Comparison of ENCODE assay signal across 16 cellular contexts in genomic region chr17:2822358-2822757, GRCh38. TPM values are rescaled to one million over a fixed set of nuclear protein-coding genes. Genes with fewer than 3 reads are reported as not detected.
DNase-seq lines count a peak whose midpoint lies in the region; ATAC-seq, FAIRE-seq and TF ChIP-seq lines count a peak whose summit lies in the region.
"Had no signal": no experiment of that assay in that cellular context is flagged by ENCODE, and none has a peak within 500 bp of the region (broad histone marks: within the 10 kb centered on the region; RNA-seq: fewer than 3 reads in every experiment).

No MANE protein-coding gene starts in this region.

- no peaks in the 10 kb centered on the region for H3K79me2 ChIP-seq in GM12878 (ENCODE audit: control insufficient read depth, insufficient read depth, low read length)

- H3K4me3 ChIP-seq in HEK293 (ENCODE audit: low read depth, low read length) (no peak overlapping the region), GM12878 (no peak overlapping the region), lower lobe of right lung (no peak overlapping the region)
- H3K4me3 ChIP-seq: HAP-1 had no signal

- no peak for TF ChIP-seq POLR2A in GM12878 (IDR thresholded peaks at IDR 0.05; ENCODE audit: low read depth, low read length)

- no peak for TF ChIP-seq RAD21 in GM12878 (IDR thresholded peaks at IDR 0.05; ENCODE audit: insufficient read depth, low read depth, low read length)

- CTCF ChIA-PET in HEK293 (lab: Yijun Ruan, JAX): interaction anchor here (0.6 to 0.8 kb wide), 2 partner anchors 22 to 730 kb away, joined by 3 read pairs; no protein-coding TSS in a partner anchor
- CTCF ChIA-PET in GM12878 (lab: Yijun Ruan, JAX): no interaction called here

- SMC1A ChIA-PET in GM12878 (lab: Charles Lee; ENCODE audit: uncharacterized antibody, unreplicated experiment): no interaction called here

- ATAC-seq in left cardiac atrium (no peak), GM12878 (no peak), lower lobe of right lung (no peak)

- peak; percentile 35 for FAIRE-seq in GM12878 (lab: Jason Lieb, UNC)
- FAIRE-seq: D721Med, GM12891, GM19239 had no signal

- H2AFZ ChIP-seq in GM12878 (ENCODE audit: control insufficient read depth, low read depth, low read length): no peak overlapping the region

- DNase-seq in left cardiac atrium (peak; percentile 5), cardiac septum (ENCODE audit: low spot score) (no peak), GM12878 (ENCODE audit: low read depth, low spot score) (no peak), GM10266 (ENCODE audit: extremely low spot score) (no peak), GDM1 (lab: John Stamatoyannopoulos, UW) (no peak), lower lobe of right lung (no peak)
- DNase-seq: Caco-2; CD4-positive, alpha-beta T cell; GF-D8; KG1 had no signal

- no peaks in the 10 kb centered on the region for H4K20me1 ChIP-seq in GM12878 (ENCODE audit: control insufficient read depth, insufficient read depth)

- H3K36me3 ChIP-seq in HEK293 (ENCODE audit: control insufficient read depth in 2 of 2, insufficient read depth in 1 of 2, low read length in 2 of 2) (no peaks in the 10 kb centered on the region), GM12878 (ENCODE audit: control insufficient read depth in 2 of 2, insufficient read depth in 2 of 2, low read length in 1 of 2) (no peaks in the 10 kb centered on the region), lower lobe of right lung (no peaks in the 10 kb centered on the region)
- H3K36me3 ChIP-seq: HAP-1 had no signal

- H3K9me3 ChIP-seq in HEK293 (ENCODE audit: control insufficient read depth, insufficient read depth, low read depth, low read length) (no peaks in the 10 kb centered on the region), GM12878 (replicated peaks; ENCODE audit: control insufficient read depth, insufficient read depth, low read length) (no peaks in the 10 kb centered on the region), lower lobe of right lung (no peaks in the 10 kb centered on the region)
- H3K9me3 ChIP-seq: Caco-2, HAP-1 had no signal

- in situ Hi-C loops in GM12878 (cut with MboI): no loop called here

- no peak overlapping the region for H3K27ac ChIP-seq in HEK293 (ENCODE audit: extremely low read depth, low read depth, low read length)
- no peak overlapping the region for H3K27ac ChIP-seq in GM12878 (ENCODE audit: control insufficient read depth, insufficient read depth)
- no peak overlapping the region for H3K27ac ChIP-seq in lower lobe of right lung
- H3K27ac ChIP-seq: C4-2B had no signal

- TF ChIP-seq EP300 in GM12878 (IDR thresholded peaks at IDR 0.05; ENCODE audit: borderline replicate concordance in 1 of 2, control insufficient read depth in 1 of 2, low read depth in 2 of 2, low read length in 2 of 2): no peak

- TF ChIP-seq CTCF in HEK293 (tag by site-specific recombination; IDR thresholded peaks at IDR 0.05) (no peak), GM12878 (IDR thresholded peaks at IDR 0.05 in 2 of 3, conservative IDR thresholded peaks at IDR 0.05 in 1 of 3; ENCODE audit: control insufficient read depth in 2 of 3, extremely low read depth in 1 of 3, insufficient read depth in 1 of 3, low read depth in 3 of 3, low read length in 3 of 3) (no peak), GM10266 (IDR thresholded peaks at IDR 0.05; ENCODE audit: control insufficient read depth, insufficient read depth, low read depth, missing control alignments) (no peak), lower lobe of right lung (IDR thresholded peaks at IDR 0.05) (no peak)

- BruUV-seq in GM12878 (replicated peaks; lab: Mats Ljungman, UMichigan): no TSS peak

- H3K4me2 ChIP-seq in GM12878 (ENCODE audit: control insufficient read depth, insufficient read depth): no peak overlapping the region

- RAD21 ChIA-PET in GM12878 (lab: Charles Lee; ENCODE audit: unreplicated experiment): no interaction called here

- no peak overlapping the region for H3K9ac ChIP-seq in GM12878 (ENCODE audit: control insufficient read depth, insufficient read depth, low read length)

- H3K27me3 ChIP-seq in GM12878 (replicated peaks in 1 of 2; ENCODE audit: control insufficient read depth in 2 of 2, insufficient read depth in 2 of 2, low read length in 1 of 2) (no peaks in the 10 kb centered on the region; a peak in 1 of 4 replicates), lower lobe of right lung (ENCODE audit: low read depth) (peaks cover 21% of the 10 kb centered on the region)

- H3K4me1 ChIP-seq in HEK293 (ENCODE audit: control insufficient read depth, insufficient read depth, low read length) (no peaks in the 10 kb centered on the region), GM12878 (ENCODE audit: control insufficient read depth, insufficient read depth, low read length) (no peaks in the 10 kb centered on the region; the same call in 1 of the 2 replicates), lower lobe of right lung (no peaks in the 10 kb centered on the region)
- H3K4me1 ChIP-seq: Caco-2, HAP-1 had no signal

- WGBS in GM12878 (ENCODE audit: insufficient coverage, insufficient replicate concordance, low lambda C conversion rate, missing lambda C conversion rate): 81% methylated on average over 6 of the region's 7 CpGs

- POLR2A ChIA-PET in HEK293 (lab: Yijun Ruan, JAX): interaction anchor here (0.6 kb wide), 1 partner anchor 916 kb away, joined by 5 read pairs; no protein-coding TSS in a partner anchor
- POLR2A ChIA-PET in GM12878 (lab: Charles Lee): no interaction called here

- intact Hi-C loops in left cardiac atrium (cut with DNase I): no loop called here
- intact Hi-C loops in cardiac septum (cut with DNase I): no loop called here
- intact Hi-C loops in GM12878 (cut with micrococcal nuclease; ENCODE audit: unreplicated experiment): no loop called here
- intact Hi-C loops in lower lobe of right lung (cut with DNase I): no loop called here

TF ChIP-seq in HEK293, 187 proteins besides CTCF, POLR2A, EP300 and RAD21 (continues in another document):
- TF ChIP-seq EGR2 (tag by site-specific recombination; IDR thresholded peaks at IDR 0.05; ENCODE audit: low read depth) (peak; percentile 53), ZNF707 (tag by site-specific recombination; IDR thresholded peaks at IDR 0.05) (no peak), ZFHX2 (tag by site-specific recombination; conservative IDR thresholded peaks at IDR 0.05) (peak; percentile 19; the same call in 1 of the 2 replicates), ZXDB (tag by site-specific recombination; IDR thresholded peaks at IDR 0.05) (no peak)
- TF ChIP-seq, protein P1, sequence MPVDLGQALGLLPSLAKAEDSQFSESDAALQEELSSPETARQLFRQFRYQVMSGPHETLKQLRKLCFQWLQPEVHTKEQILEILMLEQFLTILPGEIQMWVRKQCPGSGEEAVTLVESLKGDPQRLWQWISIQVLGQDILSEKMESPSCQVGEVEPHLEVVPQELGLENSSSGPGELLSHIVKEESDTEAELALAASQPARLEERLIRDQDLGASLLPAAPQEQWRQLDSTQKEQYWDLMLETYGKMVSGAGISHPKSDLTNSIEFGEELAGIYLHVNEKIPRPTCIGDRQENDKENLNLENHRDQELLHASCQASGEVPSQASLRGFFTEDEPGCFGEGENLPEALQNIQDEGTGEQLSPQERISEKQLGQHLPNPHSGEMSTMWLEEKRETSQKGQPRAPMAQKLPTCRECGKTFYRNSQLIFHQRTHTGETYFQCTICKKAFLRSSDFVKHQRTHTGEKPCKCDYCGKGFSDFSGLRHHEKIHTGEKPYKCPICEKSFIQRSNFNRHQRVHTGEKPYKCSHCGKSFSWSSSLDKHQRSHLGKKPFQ (tag by site-specific recombination; IDR thresholded peaks at IDR 0.05): peak; percentile 41; the same call in 1 of the 2 replicates

TF ChIP-seq in GM12878, 131 proteins besides CTCF, POLR2A, EP300 and RAD21:
- TF ChIP-seq NR2F1 (conservative IDR thresholded peaks at IDR 0.05): no peak
- no peak for TF ChIP-seq GATAD2B (conservative IDR thresholded peaks at IDR 0.05; ENCODE audit: low read depth)
- no peak for TF ChIP-seq ZZZ3 (IDR thresholded peaks at IDR 0.05; ENCODE audit: control insufficient read depth, insufficient read length, low read depth)
- TF ChIP-seq RBBP5 (conservative IDR thresholded peaks at IDR 0.05): no peak
TF ChIP-seq in GM12878: peak in this region for 0.

RNA-seq across cellular contexts. Expression of gene RAP1GAP2, which starts 26.1 kb away (rescaled TPM):
- total RNA-seq in left cardiac atrium (10 to 100 TPM; 49.1 to 57.6 TPM), cardiac septum (31.2 TPM), GM12878 (2014; rRNA removed) (0.49 and 0.68 TPM in 2 replicates), GM12878 (2014; rRNA removed; fragmentation: Illumina TruSeq; extraction: Trizol) (0.36 and 0.37 TPM in 2 replicates), GM12878 (2021) (0.95 and 0.98 TPM in 2 replicates), lower lobe of right lung (17.0 TPM)
- total RNA-seq in GM12878 (2013; cell fraction: nucleolus; rRNA removed): 1.7 and 2.3 TPM in 2 replicates
- polyA plus RNA-seq in GM12878 (2011; ENCODE audit: low read depth): 0.34 TPM
- polyA plus RNA-seq in GM12878 (2011; rRNA removed) (not detected in 2 replicates), GM12878 (2014; fragmentation: Illumina TruSeq; extraction: Trizol) (0.54 and 0.95 TPM in 2 replicates), GM12878 (2014; fragmentation: Nextera tagmentation; extraction: Ambion mirVana) (under 1 TPM in 1 of 2 experiments, not detected in 1; 0.03 TPM), GM12878 (2014; rRNA removed) (0.78 and 1.5 TPM in 2 replicates), GM12878 (2016; fragmentation: Nextera tagmentation; extraction: Ambion mirVana) (under 1 TPM; 0.24 to 0.43 TPM)
- 0.02 and 0.06 TPM in 2 replicates for polyA plus RNA-seq in GM12878 (2011; cell fraction: cytosol; rRNA removed)
- 0.16 and 0.24 TPM in 2 replicates for polyA plus RNA-seq in GM12878 (2011; cell fraction: nucleus; rRNA removed)
- 0.51 and 1.2 TPM in 2 replicates for polyA plus RNA-seq in GM12878 (2012)
- polyA minus RNA-seq in GM12878 (2011; rRNA and poly(A)+ RNA removed): not detected in 2 replicates
- 3.5 and 4.5 TPM in 2 replicates for polyA minus RNA-seq in GM12878 (2011; cell fraction: cytosol; rRNA and poly(A)+ RNA removed)
- 0.36 and 0.38 TPM in 2 replicates for polyA minus RNA-seq in GM12878 (2011; cell fraction: nucleus; rRNA and poly(A)+ RNA removed)
